8 cellular contexts compared by ENCODE assay signal in the genomic region with DNA sequence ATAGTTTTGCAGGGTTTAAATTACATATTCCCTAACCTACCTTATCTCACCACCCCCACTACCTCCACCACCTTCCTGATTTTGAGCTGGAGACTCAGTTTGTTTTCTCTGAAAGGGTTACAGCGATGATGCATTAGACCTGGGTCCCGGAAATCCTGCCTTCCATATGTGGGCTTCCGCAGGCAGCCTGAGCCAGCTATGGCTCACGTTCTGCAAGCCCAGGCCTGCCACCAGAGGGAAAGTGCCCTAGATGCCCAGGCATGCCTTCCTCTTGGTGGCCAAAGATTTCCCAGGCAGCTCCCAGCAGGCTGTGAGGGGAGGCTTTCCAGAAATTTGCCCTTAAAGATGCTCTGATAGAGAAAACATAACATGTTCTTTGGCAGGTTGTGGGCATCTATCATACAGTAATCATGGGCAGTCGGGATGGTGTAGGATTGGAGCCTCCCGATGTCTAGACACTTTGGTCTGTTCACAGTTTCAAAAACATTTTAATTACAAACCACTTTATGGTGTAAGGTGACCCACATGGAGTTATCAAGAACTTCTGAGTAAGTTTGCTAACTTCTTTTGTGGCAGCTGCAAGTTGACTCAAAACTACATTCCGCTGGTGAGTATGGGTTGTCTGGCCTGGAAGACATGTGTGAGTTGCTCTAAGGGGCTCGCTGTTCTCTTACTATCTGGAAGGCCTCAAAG.
DNase-seq lines count a peak whose midpoint lies in the region; ATAC-seq and TF ChIP-seq lines count a peak whose summit lies in the region.

No MANE protein-coding gene starts in this region.

- no peaks in the 10 kb centered on the region for H3K9me3 ChIP-seq in lower lobe of right lung

- TF ChIP-seq CTCF in lower lobe of right lung (IDR thresholded peaks at IDR 0.05) = no peak
- no peak for TF ChIP-seq CTCF in GM13977 (IDR thresholded peaks at IDR 0.05; ENCODE audit: extremely low read depth, insufficient read depth, missing control alignments)

- intact Hi-C loops in lower lobe of right lung (cut with DNase I) = no loop called here

- in situ Hi-C loops in GM13977 (cut with MboI; ENCODE audit: low pct_unique_long_range_greater_than_20kb, low sequenced_read_pairs, unreplicated experiment) = no loop called here

- no peak overlapping the region for H3K4me3 ChIP-seq in lower lobe of right lung

- no peaks in the 10 kb centered on the region for H3K27me3 ChIP-seq in lower lobe of right lung (ENCODE audit: low read depth)

- ATAC-seq in lower lobe of right lung = no peak
- no peak for ATAC-seq in HG02840 (IDR thresholded peaks at IDR 0.05; ENCODE audit: low FRiP score, unreplicated experiment)

- H3K27ac ChIP-seq in lower lobe of right lung = no peak overlapping the region

- DNase-seq in DMS153 treated with DMSO at 0.1 percent for 48 hours (lab: John Stamatoyannopoulos, UW; ENCODE audit: unreplicated experiment) = peak; percentile 81
- DNase-seq in NCI-H1694 treated with DMSO at 0.1 percent for 48 hours (lab: John Stamatoyannopoulos, UW) = peak; percentile 84
- DNase-seq in activated T-cell treated with anti-CD3 and anti-CD28 coated beads, Interleukin-2, amount 50 U/mL, for 1 hour = peak; percentile 49
- peak; percentile 78 for DNase-seq in lung microvascular endothelial cell (ENCODE audit: low read depth in 2 of 2)
- DNase-seq in lower lobe of right lung = no peak
- no peak for DNase-seq in NCI-H187 treated with DMSO at 0.1 percent for 48 hours (lab: John Stamatoyannopoulos, UW)
- no peak for DNase-seq in GM13977 (ENCODE audit: low spot score)

- H3K4me1 ChIP-seq in lower lobe of right lung = peaks cover 21% of the 10 kb centered on the region

- no peaks in the 10 kb centered on the region for H3K36me3 ChIP-seq in lower lobe of right lung

Comparison
In these comparisons a context has a peak if more than half of its experiments do, and no peak if none do; other contexts are left out.
1. DNase-seq: peak in DMS153 treated with DMSO at 0.1 percent for 48 hours (single experiment), NCI-H1694 treated with DMSO at 0.1 percent for 48 hours (single experiment), activated T-cell treated with anti-CD3 and anti-CD28 coated beads, Interleukin-2, amount 50 U/mL, for 1 hour (single experiment) and lung microvascular endothelial cell (2 of 2); none in lower lobe of right lung (single experiment), NCI-H187 treated with DMSO at 0.1 percent for 48 hours (single experiment) and GM13977 (single experiment).